In the genomic region with DNA sequence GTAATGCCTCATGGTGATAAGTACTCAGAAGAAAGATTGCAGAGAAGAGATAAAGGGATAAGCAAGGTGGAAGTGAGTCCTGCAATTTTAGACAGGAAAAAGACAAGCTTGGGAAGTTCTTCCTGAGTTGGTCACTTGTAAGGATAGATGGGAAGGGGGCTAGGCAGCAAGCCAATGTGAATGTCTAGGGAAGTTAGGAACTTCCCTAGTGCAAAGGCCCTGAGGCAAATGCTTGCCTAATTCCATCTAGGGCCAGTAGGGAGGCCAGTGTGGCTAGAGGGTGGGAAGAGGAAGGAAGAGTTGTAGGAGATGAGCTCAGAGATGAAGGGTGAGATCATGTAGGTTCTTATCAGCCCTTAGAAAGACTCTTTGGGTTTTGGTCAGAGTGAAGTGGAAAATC, we compare ENCODE assay signal across 16 cellular contexts.
DNase-seq lines count a peak whose midpoint lies in the region; ATAC-seq and TF ChIP-seq lines count a peak whose summit lies in the region.
"Had no signal": no experiment of that assay in that cellular context is flagged by ENCODE, and none has a peak within 500 bp of the region (broad histone marks: within the 10 kb centered on the region; RNA-seq: fewer than 3 reads in every experiment).

No MANE protein-coding gene starts in this region.

- H3K4me1 ChIP-seq in IMR-90 (ENCODE audit: control insufficient read depth, insufficient read depth, low read length) (no peaks in the 10 kb centered on the region), foreskin keratinocyte (peaks cover 12% of the 10 kb centered on the region), HAP-1 (no peaks in the 10 kb centered on the region)

- intact Hi-C loops in IMR-90 (cut with micrococcal nuclease): no loop called here

- no peak overlapping the region for H3K23ac ChIP-seq in IMR-90 (ENCODE audit: low read depth, low read length)

- peak overlapping the region; percentile 35; the same call in 1 of the 2 replicates for H2BK120ac ChIP-seq in IMR-90 (ENCODE audit: low read depth, low read length)

- H2AFZ ChIP-seq in IMR-90 (replicated peaks; ENCODE audit: low read length, poor library complexity): peak overlapping the region; percentile 74

- H3K27ac ChIP-seq in IMR-90 (ENCODE audit: insufficient read depth, low read length): no peak overlapping the region
- no peak overlapping the region for H3K27ac ChIP-seq in foreskin keratinocyte
- no peak overlapping the region for H3K27ac ChIP-seq in WERI-Rb-1
- H3K27ac ChIP-seq: SK-N-MC had no signal

- no peaks in the 10 kb centered on the region for H3K79me1 ChIP-seq in IMR-90 (ENCODE audit: low read depth in 1 of 2, low read length in 2 of 2)

- TF ChIP-seq POLR2A in IMR-90 (IDR thresholded peaks at IDR 0.05; ENCODE audit: low read depth, low read length): no peak

- in situ Hi-C loops in IMR-90 (cut with MboI; ENCODE audit: low sequenced_read_pairs) (no loop called here), HAP-1 (cut with MboI; ENCODE audit: low sequenced_read_pairs) (no loop called here)

- H2BK15ac ChIP-seq in IMR-90 (ENCODE audit: low read depth, low read length): 0 out of 3 replicates have a peak overlapping the region, but pooled peaks have one; percentile 56

- H3K14ac ChIP-seq in IMR-90 (replicated peaks; ENCODE audit: low read depth, low read length): no peak overlapping the region

- TF ChIP-seq RAD21 in IMR-90 (IDR thresholded peaks at IDR 0.05; ENCODE audit: low read length): no peak

- H4K5ac ChIP-seq in IMR-90 (ENCODE audit: low read depth, low read length): no peak overlapping the region

- BruUV-seq in IMR-90 (replicated peaks; lab: Mats Ljungman, UMichigan): no TSS peak

- no peak overlapping the region for H3K18ac ChIP-seq in IMR-90 (ENCODE audit: low read depth, low read length)

- no peaks in the 10 kb centered on the region for H3K27me3 ChIP-seq in IMR-90 (ENCODE audit: control insufficient read depth, insufficient read depth, low read length)
- no peaks in the 10 kb centered on the region for H3K27me3 ChIP-seq in foreskin keratinocyte
- H3K27me3 ChIP-seq in WERI-Rb-1 (ENCODE audit: insufficient read depth, low read depth, severe bottlenecking): no peaks in the 10 kb centered on the region
- H3K27me3 ChIP-seq in HAP-1 (ENCODE audit: low read depth): no peaks in the 10 kb centered on the region

- CTCF ChIA-PET in IMR-90 (lab: Yijun Ruan, JAX): no interaction called here

- H3K36me3 ChIP-seq in IMR-90 (ENCODE audit: control insufficient read depth, insufficient read depth, low read length) (no peaks in the 10 kb centered on the region), WERI-Rb-1 (no peaks in the 10 kb centered on the region), HAP-1 (replicated peaks) (no peaks in the 10 kb centered on the region)

- TF ChIP-seq CTCF in IMR-90 (conservative IDR thresholded peaks at IDR 0.05; ENCODE audit: low read depth, low read length) (no peak), foreskin keratinocyte (conservative IDR thresholded peaks at IDR 0.05) (no peak), WERI-Rb-1 (IDR thresholded peaks at IDR 0.05; ENCODE audit: low read depth, low read length) (no peak)

- no peaks in the 10 kb centered on the region for H4K20me1 ChIP-seq in IMR-90 (ENCODE audit: insufficient read depth, low read length)

- no peak overlapping the region for H2AK5ac ChIP-seq in IMR-90 (ENCODE audit: low read depth, low read length)

- H4K91ac ChIP-seq in IMR-90 (ENCODE audit: insufficient read depth, low read depth, low read length): no peak overlapping the region

- H3K56ac ChIP-seq in IMR-90 (ENCODE audit: extremely low read depth, insufficient read depth, low read length): no peak overlapping the region

- 0 out of 4 replicates have a peak overlapping the region, but pooled peaks of 1 of the 2 experiments have one; percentile 24 for H4K8ac ChIP-seq in IMR-90 (ENCODE audit: low read depth in 2 of 2, low read length in 2 of 2)

- no peak overlapping the region for H3K4me3 ChIP-seq in IMR-90 (ENCODE audit: insufficient read depth, low read depth, low read length)
- H3K4me3 ChIP-seq in WERI-Rb-1 (ENCODE audit: low read depth, low read length): no peak overlapping the region
- no peak overlapping the region for H3K4me3 ChIP-seq in HAP-1
- H3K4me3 ChIP-seq: SK-N-MC had no signal

- H3K9me1 ChIP-seq in IMR-90 (ENCODE audit: insufficient read depth, low read length): no peaks in the 10 kb centered on the region

- no peak overlapping the region for H2AK9ac ChIP-seq in IMR-90 (replicated peaks; ENCODE audit: low read depth, low read length, poor library complexity)

- H3K9ac ChIP-seq in IMR-90 (ENCODE audit: low read depth, low read length): no peak overlapping the region

- dilution Hi-C loops in IMR-90 (cut with HindIII; ENCODE audit: low sequenced_read_pairs, unreplicated experiment): no loop called here

- H2BK20ac ChIP-seq in IMR-90 (ENCODE audit: low read depth, low read length): peak overlapping the region; percentile 29; the same call in 1 of the 2 replicates

- ATAC-seq in IMR-90 (ENCODE audit: low read depth) (no peak), foreskin keratinocyte (peak; percentile 48)
- ATAC-seq: HepG2 had no signal

- no peak overlapping the region for H3K4me2 ChIP-seq in IMR-90 (ENCODE audit: low read depth, low read length)

- DNase-seq in EL (peak; percentile 80), IMR-90 (peak; percentile 16), T1000 (lab: John Stamatoyannopoulos, UW) (peak; percentile 1), foreskin keratinocyte (peak in 1 of 2 donors; percentile 23), NCI-H2227 (lab: John Stamatoyannopoulos, UW; ENCODE audit: unreplicated experiment) (no peak), WERI-Rb-1 (no peak), HAP-1 (ENCODE audit: low spot score in 2 of 2) (no peak)
- DNase-seq in activated effector memory CD4-positive, alpha-beta T cell treated with anti-CD3 and anti-CD28 coated beads, Interleukin-2, amount 50 U/mL, for 16 hours: no peak
- DNase-seq: KBM-7, MV-4-11, NCI-H1105 treated with DMSO at 0.1 percent for 48 hours, NCI-H2029 treated with DMSO at 0.1 percent for 48 hours, NCI-H526, SHP77 treated with DMSO at 0.1 percent for 48 hours had no signal

- no peak overlapping the region for H2BK5ac ChIP-seq in IMR-90 (ENCODE audit: low read depth, low read length, poor library complexity, severe bottlenecking)

- H3K4ac ChIP-seq in IMR-90 (ENCODE audit: low read depth, low read length): peak overlapping the region; percentile 41; the same call in 1 of the 2 replicates

- no peaks in the 10 kb centered on the region for H3K9me3 ChIP-seq in IMR-90 (ENCODE audit: control insufficient read depth, insufficient read depth, low read length)
- H3K9me3 ChIP-seq in WERI-Rb-1 (ENCODE audit: severe bottlenecking): no peaks in the 10 kb centered on the region
- no peaks in the 10 kb centered on the region for H3K9me3 ChIP-seq in HAP-1

- POLR2A ChIA-PET in IMR-90 (lab: Charles Lee; ENCODE audit: unreplicated experiment): no interaction called here

TF ChIP-seq in IMR-90, 13 proteins besides CTCF, POLR2A, EP300 and RAD21:
- TF ChIP-seq CEBPB (IDR thresholded peaks at IDR 0.05; ENCODE audit: low read depth, low read length): no peak
- TF ChIP-seq RFX5 (IDR thresholded peaks at IDR 0.05; ENCODE audit: low read depth, low read length): no peak
- TF ChIP-seq CHD1 (IDR thresholded peaks at IDR 0.05; ENCODE audit: low read depth, low read length): no peak

Comparison
In these comparisons a context has a peak if more than half of its experiments do, and no peak if none do; other contexts are left out.
1. DNase-seq: peak in EL (single experiment), IMR-90 (single experiment) and T1000 (single experiment); none in NCI-H2227 (single experiment), activated effector memory CD4-positive, alpha-beta T cell treated with anti-CD3 and anti-CD28 coated beads, Interleukin-2, amount 50 U/mL, for 16 hours (single experiment), WERI-Rb-1 (single experiment) and HAP-1 (0 of 2).